15 cellular contexts compared by ENCODE assay signal in the genomic region with DNA sequence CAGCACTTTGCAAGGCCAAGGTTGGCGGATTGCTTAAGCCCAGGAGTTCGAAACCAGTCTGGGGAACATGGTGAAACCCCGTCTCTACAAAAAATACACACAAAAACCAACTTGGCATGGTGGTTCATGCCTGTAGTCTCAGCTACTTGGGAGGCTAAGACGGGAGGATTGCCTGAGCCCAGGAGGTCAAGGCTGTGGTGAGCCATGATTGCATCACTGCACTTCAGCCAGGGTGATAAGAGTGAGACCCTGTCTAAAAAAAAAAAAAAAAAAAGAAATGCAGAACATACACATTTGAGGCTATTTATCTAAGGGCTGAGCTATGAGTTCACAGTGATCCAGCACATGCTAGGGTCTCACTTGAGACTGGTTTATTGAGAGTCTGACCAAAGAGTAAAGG. TPM values are rescaled to one million over a fixed set of nuclear protein-coding genes. Genes with fewer than 3 reads are reported as not detected.
DNase-seq lines count a peak whose midpoint lies in the region; ATAC-seq, FAIRE-seq and TF ChIP-seq lines count a peak whose summit lies in the region.
"Had no signal": no experiment of that assay in that cellular context is flagged by ENCODE, and none has a peak within 500 bp of the region (broad histone marks: within the 10 kb centered on the region; RNA-seq: fewer than 3 reads in every experiment).

No MANE protein-coding gene starts in this region.

- H3K4me1 ChIP-seq in H1 (replicated peaks in 1 of 4; ENCODE audit: control insufficient read depth in 3 of 4, insufficient read depth in 4 of 4, low read length in 3 of 4) (peaks cover 0 to 12% (median 6%) of the 10 kb centered on the region in 4 experiments; a peak in 5 of 7 replicates), right atrium auricular region (peaks cover 0 to 5% of the 10 kb centered on the region in 2 donors)

- H3K18ac ChIP-seq in H1 (ENCODE audit: extremely low read depth, low read length), result no peak overlapping the region

- H3K14ac ChIP-seq in H1 (ENCODE audit: insufficient read length), result no peak overlapping the region

- H3K4ac ChIP-seq in H1 (replicated peaks; ENCODE audit: insufficient read length, low read depth, low read length), result no peak overlapping the region

- TF ChIP-seq RAD21 in H1 (IDR thresholded peaks at IDR 0.05 in 1 of 2, conservative IDR thresholded peaks at IDR 0.05 in 1 of 2; ENCODE audit: low read depth in 2 of 2, low read length in 2 of 2), result no peak

- H3K4me3 Mint-ChIP-seq in stimulated activated naive B cell treated with anti-CD40 and anti-IgM and Interleukin-4, amounts not matched to agents 10 μg/mL and 1 μg/mL and 100 μg/mL, for 72 hours, result no peak overlapping the region
- H3K4me3 Mint-ChIP-seq: CD4-positive, CD25-positive, alpha-beta regulatory T cell had no signal

- no peak overlapping the region for H2BK12ac ChIP-seq in H1 (ENCODE audit: low read depth, low read length)

- no peak overlapping the region for H4K5ac ChIP-seq in H1 (ENCODE audit: insufficient read length, low read depth, low read length)

- no peak overlapping the region for H3K4me2 ChIP-seq in H1 (ENCODE audit: insufficient read depth in 1 of 2, low read depth in 2 of 2, low read length in 2 of 2)

- H3K27me3 Mint-ChIP-seq in stimulated activated naive B cell treated with anti-CD40 and anti-IgM and Interleukin-4, amounts not matched to agents 10 μg/mL and 1 μg/mL and 100 μg/mL, for 72 hours, result no peaks in the 10 kb centered on the region
- H3K27me3 Mint-ChIP-seq: CD4-positive, CD25-positive, alpha-beta regulatory T cell had no signal

- POLR2A ChIA-PET in H1 (lab: Charles Lee; ENCODE audit: partially characterized antibody), result interaction anchor here (2.9 kb wide), 1 partner anchor 23 kb away, joined by 12 read pairs; no protein-coding TSS in a partner anchor

- DNase-seq in HK-2 (ENCODE audit: unreplicated experiment) (peak; percentile 24), NCI-H226 (peak; percentile 62), H1 (ENCODE audit: low read depth in 1 of 2, low spot score in 2 of 2) (no peak), right atrium auricular region (ENCODE audit: low spot score) (no peak), KBM-7 (no peak)
- DNase-seq in stimulated activated naive B cell treated with anti-CD40 and anti-IgM and Interleukin-4, amounts not matched to agents 10 μg/mL and 1 μg/mL and 100 μg/mL, for 72 hours, result no peak
- DNase-seq: Calu3; CD4-positive, CD25-positive, alpha-beta regulatory T cell; MM.1S; NCI-H1436; NCI-H2081; NCI-H510A treated with DMSO at 0.1 percent for 48 hours; SW 1271 had no signal

- no peak overlapping the region for H3K9ac ChIP-seq in H1 (replicated peaks in 1 of 4; ENCODE audit: extremely low read depth in 1 of 4, low read depth in 3 of 4, low read length in 3 of 4)

- peaks cover 2% of the 10 kb centered on the region in 2 experiments for H4K20me1 ChIP-seq in H1 (replicated peaks in 1 of 2; ENCODE audit: control insufficient read depth in 1 of 2, insufficient read depth in 2 of 2, low read length in 2 of 2)

- 91% methylated on average over 4 of the region's 4 CpGs; no CpG with 5 or more reads in 1 of the 2 experiments for WGBS in H1 (ENCODE audit: extremely low coverage in 1 of 2, insufficient coverage in 1 of 2, insufficient read length in 1 of 2, insufficient replicate concordance in 2 of 2, low coverage in 1 of 2, low lambda C conversion rate in 2 of 2, missing lambda C conversion rate in 1 of 2), 2 experiments

- H3K36me3 Mint-ChIP-seq in stimulated activated naive B cell treated with anti-CD40 and anti-IgM and Interleukin-4, amounts not matched to agents 10 μg/mL and 1 μg/mL and 100 μg/mL, for 72 hours, result peaks cover 19 to 43% of the 10 kb centered on the region in 2 donors

- no peak overlapping the region for H4K8ac ChIP-seq in H1 (ENCODE audit: extremely low read depth, insufficient read depth, low read length)

- no peaks in the 10 kb centered on the region for H3K9me3 ChIP-seq in H1 (ENCODE audit: insufficient read depth in 2 of 2, low read depth in 1 of 2, low read length in 1 of 2)
- no peaks in the 10 kb centered on the region for H3K9me3 ChIP-seq in right atrium auricular region

- CTCF ChIA-PET in H1 (lab: Charles Lee; ENCODE audit: partially characterized antibody), result interaction anchor here (1.2 to 1.4 kb wide), 2 partner anchors 13 to 85 kb away, joined by 3 read pairs; no protein-coding TSS in a partner anchor

- peaks cover 10 to 96% of the 10 kb centered on the region in 2 experiments; a peak in 3 of 4 replicates for H3K79me2 ChIP-seq in H1 (ENCODE audit: control insufficient read depth in 1 of 2, insufficient read depth in 2 of 2, low read length in 2 of 2)

- H3K23me2 ChIP-seq in H1 (ENCODE audit: low read depth, low read length), result no peaks in the 10 kb centered on the region

- H3K27me3 ChIP-seq in H1 (replicated peaks in 1 of 4; ENCODE audit: control insufficient read depth in 3 of 4, extremely low read depth in 1 of 4, insufficient read depth in 3 of 4, low read length in 3 of 4), result no peaks in the 10 kb centered on the region
- no peaks in the 10 kb centered on the region for H3K27me3 ChIP-seq in right atrium auricular region

- H3K4me3 ChIP-seq in H1 (ENCODE audit: extremely low read depth in 1 of 4, insufficient read depth in 2 of 4, low read depth in 3 of 4, low read length in 4 of 4) (no peak overlapping the region), right atrium auricular region (no peak overlapping the region)

- in situ Hi-C loops in KBM-7 (cut with MboI; ENCODE audit: low pct_unique_long_range_greater_than_20kb, low sequenced_read_pairs), result no loop called here

- no peak overlapping the region for H3K27ac ChIP-seq in H1 (ENCODE audit: low read depth, low read length)
- H3K27ac ChIP-seq in right atrium auricular region, result no peak overlapping the region

- H2BK20ac ChIP-seq in H1 (ENCODE audit: low read length), result no peak overlapping the region

- no peak for TF ChIP-seq CTCF in H1 (IDR thresholded peaks at IDR 0.05; ENCODE audit: control extremely low read depth in 1 of 3, insufficient read depth in 1 of 3, low read depth in 1 of 3, low read length in 3 of 3)
- no peak for TF ChIP-seq CTCF in right atrium auricular region (IDR thresholded peaks at IDR 0.05)

- H3K56ac ChIP-seq in H1 (replicated peaks; ENCODE audit: insufficient read length, low read depth, low read length), result no peak overlapping the region

- no peaks in the 10 kb centered on the region for H3K9me3 Mint-ChIP-seq in stimulated activated naive B cell treated with anti-CD40 and anti-IgM and Interleukin-4, amounts not matched to agents 10 μg/mL and 1 μg/mL and 100 μg/mL, for 72 hours

- peak overlapping the region; percentile 54 for H3K27ac Mint-ChIP-seq in stimulated activated naive B cell treated with anti-CD40 and anti-IgM and Interleukin-4, amounts not matched to agents 10 μg/mL and 1 μg/mL and 100 μg/mL, for 72 hours
- H3K27ac Mint-ChIP-seq: CD4-positive, CD25-positive, alpha-beta regulatory T cell had no signal

- no peak overlapping the region for H2BK5ac ChIP-seq in H1 (ENCODE audit: low read depth, low read length)

- H3K36me3 ChIP-seq in H1 (ENCODE audit: control insufficient read depth in 2 of 4, insufficient read depth in 4 of 4, low read length in 3 of 4) (peaks cover 0 to 4% (median 1%) of the 10 kb centered on the region in 4 experiments; a peak in 2 of 8 replicates), right atrium auricular region (no peaks in the 10 kb centered on the region)

- H3K79me1 ChIP-seq in H1 (ENCODE audit: low read depth, low read length), result no peaks in the 10 kb centered on the region

- H4K91ac ChIP-seq in H1 (replicated peaks; ENCODE audit: insufficient read length, low read length), result no peak overlapping the region

- TF ChIP-seq EP300 in H1 (IDR thresholded peaks at IDR 0.05; ENCODE audit: borderline replicate concordance in 1 of 2, low read depth in 2 of 2, low read length in 2 of 2), result no peak

- ATAC-seq in stimulated activated naive B cell treated with anti-CD40 and anti-IgM and Interleukin-4, amounts not matched to agents 10 μg/mL and 1 μg/mL and 100 μg/mL, for 72 hours (replicated peaks), result no peak
- no peak for ATAC-seq in GM18520 (IDR thresholded peaks at IDR 0.05; ENCODE audit: unreplicated experiment)
- ATAC-seq: HCT116 had no signal

- no peak overlapping the region for H2BK15ac ChIP-seq in H1 (ENCODE audit: low read length)

- TF ChIP-seq POLR2A in H1 (IDR thresholded peaks at IDR 0.05; ENCODE audit: control extremely low read depth in 1 of 2, low read depth in 2 of 2, low read length in 2 of 2), result no peak

- peaks cover 30 to 54% of the 10 kb centered on the region in 2 donors for H3K4me1 Mint-ChIP-seq in stimulated activated naive B cell treated with anti-CD40 and anti-IgM and Interleukin-4, amounts not matched to agents 10 μg/mL and 1 μg/mL and 100 μg/mL, for 72 hours

- H3K23ac ChIP-seq in H1 (ENCODE audit: insufficient read length), result no peak overlapping the region

- no peak for FAIRE-seq in H1 (lab: Jason Lieb, UNC)

- H2AK5ac ChIP-seq in H1 (ENCODE audit: low read depth, low read length), result no peak overlapping the region

- no peak overlapping the region for H2BK120ac ChIP-seq in H1 (replicated peaks; ENCODE audit: low read depth, low read length)

- no peak overlapping the region for H2AFZ ChIP-seq in H1 (ENCODE audit: low read length)

TF ChIP-seq in H1, 55 proteins besides CTCF, POLR2A, EP300 and RAD21:
- no peak for TF ChIP-seq RBBP5 (IDR thresholded peaks at IDR 0.05; ENCODE audit: borderline replicate concordance, low read depth, low read length)
- peak; percentile 45; the same call in 1 of the 2 replicates for TF ChIP-seq CEBPB (IDR thresholded peaks at IDR 0.05; ENCODE audit: low read depth, low read length)
- TF ChIP-seq, protein P1, sequence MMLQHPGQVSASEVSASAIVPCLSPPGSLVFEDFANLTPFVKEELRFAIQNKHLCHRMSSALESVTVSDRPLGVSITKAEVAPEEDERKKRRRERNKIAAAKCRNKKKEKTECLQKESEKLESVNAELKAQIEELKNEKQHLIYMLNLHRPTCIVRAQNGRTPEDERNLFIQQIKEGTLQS (IDR thresholded peaks at IDR 0.05; ENCODE audit: insufficient read depth, low read depth, low read length), result 0 out of 2 replicates have a peak, but pooled peaks have one; percentile 3
- TF ChIP-seq SAP30 (IDR thresholded peaks at IDR 0.05; ENCODE audit: insufficient read depth, insufficient replicate concordance, low read length), result no peak
- no peak for TF ChIP-seq RFX5 (IDR thresholded peaks at IDR 0.05; ENCODE audit: borderline replicate concordance, low read depth, low read length)

RNA-seq across cellular contexts. Expression of gene RNF2, which starts 23.8 kb away (rescaled TPM):
- total RNA-seq in H1 (2021; fragmentation: NEBNext Ultra II Directional; extraction: Animal tissue kit (Norgen Biotek cat#: 25700)), result 52.7 and 58.9 TPM in 2 replicates
- polyA plus RNA-seq in H1 (2011; rRNA removed), result 13.4 and 28.9 TPM in 2 replicates
- 40.2 TPM for polyA plus RNA-seq in H1 (2011; cell fraction: cytosol; rRNA removed)
- 11.1 TPM for polyA plus RNA-seq in H1 (2011; cell fraction: nucleus; rRNA removed)
- polyA plus RNA-seq in H1 (2012, experiment 1 of 2), result 40.5 to 55.6 TPM (median 47.9 TPM) in 4 replicates
- 3.1 TPM for polyA plus RNA-seq in H1 (2012, experiment 2 of 2)
- polyA plus RNA-seq in H1 (2013, experiment 1 of 2), result 30.7 TPM
- polyA plus RNA-seq in H1 (2013, experiment 2 of 2), result 32.3 TPM
- polyA minus RNA-seq in H1 (2011; rRNA and poly(A)+ RNA removed), result 80.7 and 131 TPM in 2 replicates
- 51.8 TPM for polyA minus RNA-seq in H1 (2011; cell fraction: cytosol; rRNA and poly(A)+ RNA removed)
- polyA minus RNA-seq in H1 (2011; cell fraction: nucleus; rRNA and poly(A)+ RNA removed), result 44.2 TPM
- total RNA-seq in right atrium auricular region, result 10 to 100 TPM; 12.6 to 14.1 TPM

Comparison
In these comparisons a context has a peak if more than half of its experiments do, and no peak if none do; other contexts are left out.
1. DNase-seq: peak in HK-2 (single experiment) and NCI-H226 (single experiment); none in H1 (0 of 2), stimulated activated naive B cell treated with anti-CD40 and anti-IgM and Interleukin-4, amounts not matched to agents 10 μg/mL and 1 μg/mL and 100 μg/mL, for 72 hours (single experiment), right atrium auricular region (single experiment) and KBM-7 (single experiment).